1 cellular context compared by ENCODE assay signal in the genomic region with DNA sequence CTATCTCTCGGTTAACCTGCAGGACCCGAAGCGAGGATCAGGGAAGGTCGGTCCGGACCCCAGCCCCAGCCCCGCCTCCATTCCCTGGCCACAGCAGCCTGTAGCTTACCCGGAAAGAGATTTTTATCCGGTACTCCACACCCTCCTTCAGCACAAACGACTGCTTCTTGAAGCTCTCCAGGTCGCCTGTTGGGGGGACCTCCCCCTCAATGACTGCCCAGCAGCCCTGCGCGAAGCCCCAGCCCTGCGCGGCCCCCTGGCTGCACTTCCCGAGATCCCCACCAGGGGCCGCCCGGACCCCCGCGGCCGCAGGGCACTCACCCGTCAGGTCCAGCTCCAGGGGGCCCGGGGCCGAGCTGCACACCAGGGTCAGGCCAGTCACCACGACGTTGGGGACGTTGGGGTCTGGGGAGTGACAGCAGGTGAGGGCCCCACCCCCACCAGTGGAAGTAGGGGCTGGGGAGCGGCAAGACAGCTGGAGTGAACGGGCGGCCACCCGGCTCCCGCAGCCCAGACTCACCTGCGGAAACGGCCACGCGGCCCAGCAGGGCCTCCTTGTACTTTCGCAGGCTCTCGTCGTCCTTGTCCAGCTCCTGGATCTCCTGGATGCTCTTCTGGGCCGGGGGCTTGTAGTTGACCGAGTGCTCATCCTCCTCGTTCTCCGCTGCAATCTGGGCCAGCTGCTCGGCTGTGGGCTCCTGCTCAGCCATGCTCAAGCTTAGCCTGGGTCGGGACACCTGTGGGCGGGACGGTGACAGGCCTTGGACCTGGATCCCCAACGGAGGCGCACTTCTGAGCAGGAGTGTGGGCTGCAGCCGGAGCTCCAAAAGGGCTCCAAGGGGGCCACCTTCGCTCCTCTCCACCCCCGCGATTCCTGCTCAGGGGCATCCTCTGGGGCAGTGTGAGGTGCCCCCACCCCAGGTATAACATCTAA.
A peak's percentile ranks its signal among the peaks of the same experiment; 100 is the strongest.
TF ChIP-seq lines count a peak whose summit lies in the region.

No MANE protein-coding gene starts in this region.

TF ChIP-seq in HepG2, 621 proteins besides CTCF, POLR2A, EP300 and RAD21 (continued from another document and continues in another):
- TF ChIP-seq, protein P1, sequence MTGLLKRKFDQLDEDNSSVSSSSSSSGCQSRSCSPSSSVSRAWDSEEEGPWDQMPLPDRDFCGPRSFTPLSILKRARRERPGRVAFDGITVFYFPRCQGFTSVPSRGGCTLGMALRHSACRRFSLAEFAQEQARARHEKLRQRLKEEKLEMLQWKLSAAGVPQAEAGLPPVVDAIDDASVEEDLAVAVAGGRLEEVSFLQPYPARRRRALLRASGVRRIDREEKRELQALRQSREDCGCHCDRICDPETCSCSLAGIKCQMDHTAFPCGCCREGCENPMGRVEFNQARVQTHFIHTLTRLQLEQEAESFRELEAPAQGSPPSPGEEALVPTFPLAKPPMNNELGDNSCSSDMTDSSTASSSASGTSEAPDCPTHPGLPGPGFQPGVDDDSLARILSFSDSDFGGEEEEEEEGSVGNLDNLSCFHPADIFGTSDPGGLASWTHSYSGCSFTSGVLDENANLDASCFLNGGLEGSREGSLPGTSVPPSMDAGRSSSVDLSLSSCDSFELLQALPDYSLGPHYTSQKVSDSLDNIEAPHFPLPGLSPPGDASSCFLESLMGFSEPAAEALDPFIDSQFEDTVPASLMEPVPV (CRISPR knock-in tag; IDR thresholded peaks at IDR 0.05) = peak; percentile 96
- no peak for TF ChIP-seq SIN3A (IDR thresholded peaks at IDR 0.05; ENCODE audit: borderline replicate concordance, low read depth, low read length)
- TF ChIP-seq, protein P2, sequence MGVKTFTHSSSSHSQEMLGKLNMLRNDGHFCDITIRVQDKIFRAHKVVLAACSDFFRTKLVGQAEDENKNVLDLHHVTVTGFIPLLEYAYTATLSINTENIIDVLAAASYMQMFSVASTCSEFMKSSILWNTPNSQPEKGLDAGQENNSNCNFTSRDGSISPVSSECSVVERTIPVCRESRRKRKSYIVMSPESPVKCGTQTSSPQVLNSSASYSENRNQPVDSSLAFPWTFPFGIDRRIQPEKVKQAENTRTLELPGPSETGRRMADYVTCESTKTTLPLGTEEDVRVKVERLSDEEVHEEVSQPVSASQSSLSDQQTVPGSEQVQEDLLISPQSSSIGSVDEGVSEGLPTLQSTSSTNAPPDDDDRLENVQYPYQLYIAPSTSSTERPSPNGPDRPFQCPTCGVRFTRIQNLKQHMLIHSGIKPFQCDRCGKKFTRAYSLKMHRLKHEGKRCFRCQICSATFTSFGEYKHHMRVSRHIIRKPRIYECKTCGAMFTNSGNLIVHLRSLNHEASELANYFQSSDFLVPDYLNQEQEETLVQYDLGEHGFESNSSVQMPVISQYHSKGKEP (CRISPR knock-in tag; IDR thresholded peaks at IDR 0.05) = no peak
- TF ChIP-seq GABPB1 (CRISPR knock-in tag; IDR thresholded peaks at IDR 0.05) = peak; percentile 71; the same call in 1 of the 2 replicates
- peak; percentile 59; the same call in 1 of the 2 replicates for TF ChIP-seq RFXAP (CRISPR knock-in tag; IDR thresholded peaks at IDR 0.05; ENCODE audit: borderline replicate concordance)
- TF ChIP-seq, protein P3, sequence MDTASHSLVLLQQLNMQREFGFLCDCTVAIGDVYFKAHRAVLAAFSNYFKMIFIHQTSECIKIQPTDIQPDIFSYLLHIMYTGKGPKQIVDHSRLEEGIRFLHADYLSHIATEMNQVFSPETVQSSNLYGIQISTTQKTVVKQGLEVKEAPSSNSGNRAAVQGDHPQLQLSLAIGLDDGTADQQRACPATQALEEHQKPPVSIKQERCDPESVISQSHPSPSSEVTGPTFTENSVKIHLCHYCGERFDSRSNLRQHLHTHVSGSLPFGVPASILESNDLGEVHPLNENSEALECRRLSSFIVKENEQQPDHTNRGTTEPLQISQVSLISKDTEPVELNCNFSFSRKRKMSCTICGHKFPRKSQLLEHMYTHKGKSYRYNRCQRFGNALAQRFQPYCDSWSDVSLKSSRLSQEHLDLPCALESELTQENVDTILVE (CRISPR knock-in tag; IDR thresholded peaks at IDR 0.05) = no peak; the same call in 1 of the 2 replicates
- TF ChIP-seq ZNF224 (CRISPR knock-in tag; IDR thresholded peaks at IDR 0.05) = no peak
- TF ChIP-seq, protein P4, sequence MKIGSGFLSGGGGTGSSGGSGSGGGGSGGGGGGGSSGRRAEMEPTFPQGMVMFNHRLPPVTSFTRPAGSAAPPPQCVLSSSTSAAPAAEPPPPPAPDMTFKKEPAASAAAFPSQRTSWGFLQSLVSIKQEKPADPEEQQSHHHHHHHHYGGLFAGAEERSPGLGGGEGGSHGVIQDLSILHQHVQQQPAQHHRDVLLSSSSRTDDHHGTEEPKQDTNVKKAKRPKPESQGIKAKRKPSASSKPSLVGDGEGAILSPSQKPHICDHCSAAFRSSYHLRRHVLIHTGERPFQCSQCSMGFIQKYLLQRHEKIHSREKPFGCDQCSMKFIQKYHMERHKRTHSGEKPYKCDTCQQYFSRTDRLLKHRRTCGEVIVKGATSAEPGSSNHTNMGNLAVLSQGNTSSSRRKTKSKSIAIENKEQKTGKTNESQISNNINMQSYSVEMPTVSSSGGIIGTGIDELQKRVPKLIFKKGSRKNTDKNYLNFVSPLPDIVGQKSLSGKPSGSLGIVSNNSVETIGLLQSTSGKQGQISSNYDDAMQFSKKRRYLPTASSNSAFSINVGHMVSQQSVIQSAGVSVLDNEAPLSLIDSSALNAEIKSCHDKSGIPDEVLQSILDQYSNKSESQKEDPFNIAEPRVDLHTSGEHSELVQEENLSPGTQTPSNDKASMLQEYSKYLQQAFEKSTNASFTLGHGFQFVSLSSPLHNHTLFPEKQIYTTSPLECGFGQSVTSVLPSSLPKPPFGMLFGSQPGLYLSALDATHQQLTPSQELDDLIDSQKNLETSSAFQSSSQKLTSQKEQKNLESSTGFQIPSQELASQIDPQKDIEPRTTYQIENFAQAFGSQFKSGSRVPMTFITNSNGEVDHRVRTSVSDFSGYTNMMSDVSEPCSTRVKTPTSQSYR (CRISPR knock-in tag; IDR thresholded peaks at IDR 0.05; ENCODE audit: borderline replicate concordance) = peak; percentile 36; the same call in 1 of the 2 replicates
- TF ChIP-seq ZNF263 (CRISPR knock-in tag; IDR thresholded peaks at IDR 0.05) = 0 out of 2 replicates have a peak, but pooled peaks have one; percentile 40
- no peak for TF ChIP-seq ZNF468 (CRISPR knock-in tag; IDR thresholded peaks at IDR 0.05)
- no peak for TF ChIP-seq NAIF1 (CRISPR knock-in tag; IDR thresholded peaks at IDR 0.05; ENCODE audit: borderline replicate concordance)
- TF ChIP-seq ZSCAN25 (CRISPR knock-in tag; IDR thresholded peaks at IDR 0.05) = peak; percentile 88
- peak; percentile 61; the same call in 1 of the 2 replicates for TF ChIP-seq NKX3-1 (CRISPR knock-in tag; IDR thresholded peaks at IDR 0.05)
- TF ChIP-seq, protein P5, sequence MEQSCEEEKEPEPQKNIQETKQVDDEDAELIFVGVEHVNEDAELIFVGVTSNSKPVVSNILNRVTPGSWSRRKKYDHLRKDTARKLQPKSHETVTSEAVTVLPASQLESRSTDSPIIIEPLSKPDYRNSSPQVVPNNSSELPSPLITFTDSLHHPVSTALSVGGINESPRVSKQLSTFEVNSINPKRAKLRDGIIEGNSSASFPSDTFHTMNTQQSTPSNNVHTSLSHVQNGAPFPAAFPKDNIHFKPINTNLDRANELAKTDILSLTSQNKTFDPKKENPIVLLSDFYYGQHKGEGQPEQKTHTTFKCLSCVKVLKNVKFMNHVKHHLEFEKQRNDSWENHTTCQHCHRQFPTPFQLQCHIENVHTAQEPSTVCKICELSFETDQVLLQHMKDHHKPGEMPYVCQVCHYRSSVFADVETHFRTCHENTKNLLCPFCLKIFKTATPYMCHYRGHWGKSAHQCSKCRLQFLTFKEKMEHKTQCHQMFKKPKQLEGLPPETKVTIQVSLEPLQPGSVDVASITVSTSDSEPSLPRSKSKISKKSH (CRISPR knock-in tag; IDR thresholded peaks at IDR 0.05; ENCODE audit: borderline replicate concordance) = peak; percentile 14
- TF ChIP-seq TCF7 (IDR thresholded peaks at IDR 0.05; ENCODE audit: low read depth) = no peak
- TF ChIP-seq ZBTB7A (CRISPR knock-in tag; IDR thresholded peaks at IDR 0.05) = no peak; the same call in 1 of the 2 replicates
- no peak for TF ChIP-seq CBX5 (CRISPR knock-in tag; IDR thresholded peaks at IDR 0.05; ENCODE audit: borderline replicate concordance)
- TF ChIP-seq ZIK1 (CRISPR knock-in tag; IDR thresholded peaks at IDR 0.05; ENCODE audit: borderline replicate concordance, low read depth) = 0 out of 2 replicates have a peak, but pooled peaks have one; percentile 32
- TF ChIP-seq ZBTB3 (CRISPR knock-in tag; IDR thresholded peaks at IDR 0.05; ENCODE audit: borderline replicate concordance, low read depth) = no peak
- peak; percentile 76; the same call in 1 of the 2 replicates for TF ChIP-seq HIVEP1 (CRISPR knock-in tag; IDR thresholded peaks at IDR 0.05)
- no peak for TF ChIP-seq ARNTL (CRISPR knock-in tag; IDR thresholded peaks at IDR 0.05)
- no peak; the same call in none of the 2 replicates for TF ChIP-seq FOSL2 (CRISPR knock-in tag; IDR thresholded peaks at IDR 0.05)
- TF ChIP-seq ZNF383 (CRISPR knock-in tag; IDR thresholded peaks at IDR 0.05; ENCODE audit: borderline replicate concordance) = no peak
- no peak for TF ChIP-seq JARID2 (CRISPR knock-in tag; IDR thresholded peaks at IDR 0.05; ENCODE audit: insufficient replicate concordance)
- no peak for TF ChIP-seq SYNCRIP (IDR thresholded peaks at IDR 0.05; ENCODE audit: insufficient read depth, low read depth, low read length)
- 0 out of 2 replicates have a peak, but pooled peaks have one; percentile 58 for TF ChIP-seq HOXD1 (CRISPR knock-in tag; IDR thresholded peaks at IDR 0.05)
- TF ChIP-seq, protein P6, sequence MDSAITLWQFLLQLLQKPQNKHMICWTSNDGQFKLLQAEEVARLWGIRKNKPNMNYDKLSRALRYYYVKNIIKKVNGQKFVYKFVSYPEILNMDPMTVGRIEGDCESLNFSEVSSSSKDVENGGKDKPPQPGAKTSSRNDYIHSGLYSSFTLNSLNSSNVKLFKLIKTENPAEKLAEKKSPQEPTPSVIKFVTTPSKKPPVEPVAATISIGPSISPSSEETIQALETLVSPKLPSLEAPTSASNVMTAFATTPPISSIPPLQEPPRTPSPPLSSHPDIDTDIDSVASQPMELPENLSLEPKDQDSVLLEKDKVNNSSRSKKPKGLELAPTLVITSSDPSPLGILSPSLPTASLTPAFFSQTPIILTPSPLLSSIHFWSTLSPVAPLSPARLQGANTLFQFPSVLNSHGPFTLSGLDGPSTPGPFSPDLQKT (CRISPR knock-in tag; IDR thresholded peaks at IDR 0.05; ENCODE audit: borderline replicate concordance) = no peak
- no peak for TF ChIP-seq ZNF564 (CRISPR knock-in tag; IDR thresholded peaks at IDR 0.05)
- TF ChIP-seq DMAP1 (CRISPR knock-in tag; IDR thresholded peaks at IDR 0.05) = no peak; the same call in 1 of the 2 replicates
- TF ChIP-seq ZNF20 (CRISPR knock-in tag; IDR thresholded peaks at IDR 0.05) = 0 out of 2 replicates have a peak, but pooled peaks have one; percentile 30
- TF ChIP-seq SOX13 (IDR thresholded peaks at IDR 0.05) = 0 out of 2 replicates have a peak, but pooled peaks have one; percentile 8
- no peak for TF ChIP-seq SOX13 (CRISPR knock-in tag; conservative IDR thresholded peaks at IDR 0.05 in 1 of 2, IDR thresholded peaks at IDR 0.05 in 1 of 2)
- no peak for TF ChIP-seq ZSCAN12 (CRISPR knock-in tag; IDR thresholded peaks at IDR 0.05)
- TF ChIP-seq, protein P7, sequence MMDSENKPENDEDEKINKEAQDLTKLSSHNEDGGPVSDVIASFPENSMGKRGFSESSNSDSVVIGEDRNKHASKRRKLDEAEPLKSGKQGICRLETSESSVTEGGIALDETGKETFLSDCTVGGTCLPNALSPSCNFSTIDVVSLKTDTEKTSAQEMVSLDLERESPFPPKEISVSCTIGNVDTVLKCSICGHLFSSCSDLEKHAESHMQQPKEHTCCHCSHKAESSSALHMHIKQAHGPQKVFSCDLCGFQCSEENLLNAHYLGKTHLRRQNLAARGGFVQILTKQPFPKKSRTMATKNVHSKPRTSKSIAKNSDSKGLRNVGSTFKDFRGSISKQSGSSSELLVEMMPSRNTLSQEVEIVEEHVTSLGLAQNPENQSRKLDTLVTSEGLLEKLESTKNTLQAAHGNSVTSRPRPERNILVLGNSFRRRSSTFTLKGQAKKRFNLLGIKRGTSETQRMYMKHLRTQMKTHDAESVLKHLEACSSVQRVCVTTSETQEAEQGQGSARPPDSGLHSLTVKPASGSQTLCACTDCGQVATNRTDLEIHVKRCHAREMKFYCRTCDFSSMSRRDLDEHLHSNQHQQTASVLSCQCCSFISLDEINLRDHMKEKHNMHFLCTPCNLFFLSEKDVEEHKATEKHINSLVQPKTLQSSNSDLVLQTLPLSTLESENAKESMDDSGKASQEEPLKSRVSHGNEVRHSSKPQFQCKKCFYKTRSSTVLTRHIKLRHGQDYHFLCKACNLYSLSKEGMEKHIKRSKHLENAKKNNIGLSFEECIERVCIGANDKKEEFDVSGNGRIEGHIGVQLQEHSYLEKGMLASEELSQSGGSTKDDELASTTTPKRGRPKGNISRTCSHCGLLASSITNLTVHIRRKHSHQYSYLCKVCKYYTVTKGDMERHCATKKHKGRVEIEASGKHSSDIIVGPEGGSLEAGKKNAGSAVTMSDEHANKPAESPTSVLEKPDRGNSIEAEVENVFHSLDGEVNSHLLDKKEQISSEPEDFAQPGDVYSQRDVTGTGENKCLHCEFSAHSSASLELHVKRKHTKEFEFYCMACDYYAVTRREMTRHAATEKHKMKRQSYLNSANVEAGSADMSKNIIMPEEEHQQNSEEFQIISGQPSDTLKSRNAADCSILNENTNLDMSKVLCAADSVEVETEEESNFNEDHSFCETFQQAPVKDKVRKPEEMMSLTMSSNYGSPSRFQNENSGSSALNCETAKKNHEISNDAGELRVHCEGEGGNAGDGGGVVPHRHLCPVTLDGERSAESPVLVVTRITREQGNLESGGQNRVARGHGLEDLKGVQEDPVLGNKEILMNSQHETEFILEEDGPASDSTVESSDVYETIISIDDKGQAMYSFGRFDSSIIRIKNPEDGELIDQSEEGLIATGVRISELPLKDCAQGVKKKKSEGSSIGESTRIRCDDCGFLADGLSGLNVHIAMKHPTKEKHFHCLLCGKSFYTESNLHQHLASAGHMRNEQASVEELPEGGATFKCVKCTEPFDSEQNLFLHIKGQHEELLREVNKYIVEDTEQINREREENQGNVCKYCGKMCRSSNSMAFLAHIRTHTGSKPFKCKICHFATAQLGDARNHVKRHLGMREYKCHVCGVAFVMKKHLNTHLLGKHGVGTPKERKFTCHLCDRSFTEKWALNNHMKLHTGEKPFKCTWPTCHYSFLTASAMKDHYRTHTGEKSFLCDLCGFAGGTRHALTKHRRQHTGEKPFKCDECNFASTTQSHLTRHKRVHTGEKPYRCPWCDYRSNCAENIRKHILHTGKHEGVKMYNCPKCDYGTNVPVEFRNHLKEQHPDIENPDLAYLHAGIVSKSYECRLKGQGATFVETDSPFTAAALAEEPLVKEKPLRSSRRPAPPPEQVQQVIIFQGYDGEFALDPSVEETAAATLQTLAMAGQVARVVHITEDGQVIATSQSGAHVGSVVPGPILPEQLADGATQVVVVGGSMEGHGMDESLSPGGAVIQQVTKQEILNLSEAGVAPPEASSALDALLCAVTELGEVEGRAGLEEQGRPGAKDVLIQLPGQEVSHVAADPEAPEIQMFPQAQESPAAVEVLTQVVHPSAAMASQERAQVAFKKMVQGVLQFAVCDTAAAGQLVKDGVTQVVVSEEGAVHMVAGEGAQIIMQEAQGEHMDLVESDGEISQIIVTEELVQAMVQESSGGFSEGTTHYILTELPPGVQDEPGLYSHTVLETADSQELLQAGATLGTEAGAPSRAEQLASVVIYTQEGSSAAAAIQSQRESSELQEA (CRISPR knock-in tag; IDR thresholded peaks at IDR 0.05; ENCODE audit: not compliant biosample characterization) = no peak
- TF ChIP-seq MIER3 (CRISPR knock-in tag; IDR thresholded peaks at IDR 0.05; ENCODE audit: borderline replicate concordance) = no peak
